35 cellular contexts compared by ENCODE assay signal in the genomic region with DNA sequence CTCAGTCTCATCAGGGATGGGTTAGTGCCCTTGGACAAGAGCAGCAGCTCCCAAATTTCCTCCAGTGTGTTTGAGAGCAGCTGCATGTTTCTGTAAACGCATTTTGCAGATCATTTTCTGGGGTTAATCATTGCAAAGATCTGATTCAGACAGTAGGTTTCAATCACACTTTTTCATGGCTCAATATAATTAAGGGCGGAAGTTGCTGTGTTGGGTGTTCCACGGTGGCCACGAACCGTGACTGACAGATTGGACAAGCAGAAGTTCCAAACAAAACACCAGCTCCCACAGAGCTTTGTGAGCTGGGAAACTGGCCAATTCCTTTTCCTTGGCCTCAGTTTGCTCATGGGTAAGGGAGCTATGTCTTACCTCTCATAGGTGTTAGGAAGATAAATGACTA. TPM values are rescaled to one million over a fixed set of nuclear protein-coding genes. Genes with fewer than 3 reads are reported as not detected.
DNase-seq lines count a peak whose midpoint lies in the region; ATAC-seq, FAIRE-seq and TF ChIP-seq lines count a peak whose summit lies in the region.
"Had no signal": no experiment of that assay in that cellular context is flagged by ENCODE, and none has a peak within 500 bp of the region (broad histone marks: within the 10 kb centered on the region; RNA-seq: fewer than 3 reads in every experiment).

No MANE protein-coding gene starts in this region.

- TF ChIP-seq CTCF in GM12878 (IDR thresholded peaks at IDR 0.05 in 2 of 3, conservative IDR thresholded peaks at IDR 0.05 in 1 of 3; ENCODE audit: control insufficient read depth in 2 of 3, extremely low read depth in 1 of 3, insufficient read depth in 1 of 3, low read depth in 3 of 3, low read length in 3 of 3) (no peak), nephron progenitor cell (IDR thresholded peaks at IDR 0.05) (no peak)

- H3K27ac Mint-ChIP-seq in nephron progenitor cell = peak overlapping the region; percentile 42
- H3K27ac Mint-ChIP-seq: activated naive CD8-positive, alpha-beta T cell treated with anti-CD3 and anti-CD28 coated beads, Interleukin-2, amount 50 U/mL, for 24 hours; activated T-cell treated with anti-CD3 and anti-CD28 coated beads, Interleukin-2, amount 50 U/mL, for 72 hours; naive thymus-derived CD4-positive, alpha-beta T cell; progenitor cell of endocrine pancreas had no signal

- H2AFZ ChIP-seq in GM12878 (ENCODE audit: control insufficient read depth, low read depth, low read length) = no peak overlapping the region
- H2AFZ ChIP-seq: GM23248 had no signal

- H3K4me3 ChIP-seq in GM12878 = no peak overlapping the region
- H3K4me3 ChIP-seq: GM23248, lung, SK-N-MC, stomach, tibial artery, vagina had no signal

- SMC1A ChIA-PET in GM12878 (lab: Charles Lee; ENCODE audit: uncharacterized antibody, unreplicated experiment) = interaction anchor here (0.8 to 1.3 kb wide), 7 partner anchors 10 to 151 kb away, joined by 3 to 6 read pairs (median 3); no protein-coding TSS in a partner anchor

- TF ChIP-seq EP300 in GM12878 (IDR thresholded peaks at IDR 0.05; ENCODE audit: borderline replicate concordance in 1 of 2, control insufficient read depth in 1 of 2, low read depth in 2 of 2, low read length in 2 of 2) = no peak

- H3K79me2 ChIP-seq in GM12878 (ENCODE audit: control insufficient read depth, insufficient read depth, low read length) = no peaks in the 10 kb centered on the region

- no peaks in the 10 kb centered on the region for H3K4me1 ChIP-seq in GM12878 (ENCODE audit: control insufficient read depth, insufficient read depth, low read length)
- H3K4me1 ChIP-seq: tibial artery had no signal

- H3K27me3 Mint-ChIP-seq in nephron progenitor cell (ENCODE audit: low read depth, poor library complexity) = peaks cover 47% of the 10 kb centered on the region
- H3K27me3 Mint-ChIP-seq: progenitor cell of endocrine pancreas had no signal

- RAD21 ChIA-PET in GM12878 (lab: Charles Lee; ENCODE audit: unreplicated experiment) = interaction anchor here (0.8 to 1.0 kb wide), 2 partner anchors 11 to 139 kb away, joined by 3 to 4 read pairs; no protein-coding TSS in a partner anchor

- ATAC-seq in GM12878 (peak; percentile 80), HG02623 (IDR thresholded peaks at IDR 0.05; ENCODE audit: unreplicated experiment) (no peak)
- ATAC-seq: activated naive CD8-positive, alpha-beta T cell treated with anti-CD3 and anti-CD28 coated beads, Interleukin-2, amount 50 U/mL, for 24 hours; activated T-cell treated with anti-CD3 and anti-CD28 coated beads, Interleukin-2, amount 50 U/mL, for 72 hours; naive thymus-derived CD4-positive, alpha-beta T cell; sciatic nerve had no signal

- in situ Hi-C loops in KBM-7 (cut with MboI; ENCODE audit: low pct_unique_long_range_greater_than_20kb, low sequenced_read_pairs) (no loop called here), GM12878 (cut with MboI) (no loop called here)

- H3K36me3 ChIP-seq in GM12878 (ENCODE audit: control insufficient read depth in 2 of 2, insufficient read depth in 2 of 2, low read length in 1 of 2) = no peaks in the 10 kb centered on the region
- H3K36me3 ChIP-seq: stomach, tibial artery, vagina had no signal

- H3K27me3 ChIP-seq in GM12878 (replicated peaks in 1 of 2; ENCODE audit: control insufficient read depth in 2 of 2, insufficient read depth in 2 of 2, low read length in 1 of 2) = no peaks in the 10 kb centered on the region
- H3K27me3 ChIP-seq: vagina had no signal

- peaks cover 18% of the 10 kb centered on the region for H3K9me3 Mint-ChIP-seq in nephron progenitor cell
- H3K9me3 Mint-ChIP-seq: activated T-cell treated with anti-CD3 and anti-CD28 coated beads, Interleukin-2, amount 50 U/mL, for 72 hours had no signal

- no peak for TF ChIP-seq RAD21 in GM12878 (IDR thresholded peaks at IDR 0.05; ENCODE audit: insufficient read depth, low read depth, low read length)

- peaks cover 12% of the 10 kb centered on the region for H3K4me1 Mint-ChIP-seq in nephron progenitor cell
- H3K4me1 Mint-ChIP-seq: activated naive CD8-positive, alpha-beta T cell treated with anti-CD3 and anti-CD28 coated beads, Interleukin-2, amount 50 U/mL, for 24 hours; naive thymus-derived CD4-positive, alpha-beta T cell had no signal

- no TSS peak for BruUV-seq in GM12878 (replicated peaks; lab: Mats Ljungman, UMichigan)

- no peak for TF ChIP-seq POLR2A in GM12878 (IDR thresholded peaks at IDR 0.05; ENCODE audit: low read depth, low read length)

- H3K4me2 ChIP-seq in GM12878 (ENCODE audit: control insufficient read depth, insufficient read depth) = no peak overlapping the region

- peak; percentile 33 for DNase-seq in NCI-H1694 treated with DMSO at 0.1 percent for 48 hours (lab: John Stamatoyannopoulos, UW)
- no peak for DNase-seq in NCI-H1694 (lab: John Stamatoyannopoulos, UW)
- DNase-seq in KBM-7 = peak; percentile 40
- DNase-seq in GM12878 (ENCODE audit: low read depth, low spot score) = no peak
- no peak for DNase-seq in nephron progenitor cell
- DNase-seq in stimulated activated CD4-positive, alpha-beta T cell treated with anti-CD3 and anti-CD28 coated beads, Interleukin-4, amount 100 ng/mL, for 4 hours = no peak
- no peak for DNase-seq in activated gamma-delta T cell (lab: John Stamatoyannopoulos, UW)
- DNase-seq: activated CD4-positive, alpha-beta T cell treated with anti-CD3 and anti-CD28 coated beads, Interleukin-2, amount 50 U/mL, for 48 hours; activated naive CD4-positive, alpha-beta T cell; activated naive CD8-positive, alpha-beta T cell treated with anti-CD3 and anti-CD28 coated beads, Interleukin-2, amount 50 U/mL, for 24 hours; activated T-cell treated with anti-CD3 and anti-CD28 coated beads, Interleukin-2, amount 50 U/mL, for 72 hours; central memory CD4-positive, alpha-beta T cell; dermis blood vessel endothelial cell; DMS153; GM23248; KG1; naive thymus-derived CD4-positive, alpha-beta T cell; NCI-H1092 treated with DMSO at 0.1 percent for 48 hours; NCI-H1930; NCI-H2227 treated with DMSO at 0.1 percent for 48 hours; stomach; tibial artery had no signal

- H3K9me3 ChIP-seq in GM12878 (replicated peaks; ENCODE audit: control insufficient read depth, insufficient read depth, low read length) = no peaks in the 10 kb centered on the region
- H3K9me3 ChIP-seq: stomach, tibial artery, vagina had no signal

- POLR2A ChIA-PET in GM12878 (lab: Charles Lee) = no interaction called here

- H4K20me1 ChIP-seq in GM12878 (ENCODE audit: control insufficient read depth, insufficient read depth) = no peaks in the 10 kb centered on the region

- H3K4me3 Mint-ChIP-seq in nephron progenitor cell = no peak overlapping the region
- H3K4me3 Mint-ChIP-seq: activated naive CD8-positive, alpha-beta T cell treated with anti-CD3 and anti-CD28 coated beads, Interleukin-2, amount 50 U/mL, for 24 hours; activated T-cell treated with anti-CD3 and anti-CD28 coated beads, Interleukin-2, amount 50 U/mL, for 72 hours; naive thymus-derived CD4-positive, alpha-beta T cell had no signal

- no peak overlapping the region for H3K9ac ChIP-seq in GM12878 (ENCODE audit: control insufficient read depth, insufficient read depth, low read length)
- H3K9ac ChIP-seq: GM23248 had no signal

- no peak overlapping the region for H3K27ac ChIP-seq in GM12878 (ENCODE audit: control insufficient read depth, insufficient read depth)
- H3K27ac ChIP-seq: GM23248, SK-N-MC, stomach, tibial artery, vagina had no signal

- intact Hi-C loops in GM12878 (cut with micrococcal nuclease; ENCODE audit: unreplicated experiment) = no loop called here

- CTCF ChIA-PET in GM12878 (lab: Yijun Ruan, JAX) = interaction anchor here (1.1 to 1.3 kb wide), 3 partner anchors 35 to 113 kb away, joined by 3 to 7 read pairs (median 6); no protein-coding TSS in a partner anchor

- H3K36me3 Mint-ChIP-seq in nephron progenitor cell (ENCODE audit: low read depth) = no peaks in the 10 kb centered on the region
- H3K36me3 Mint-ChIP-seq: naive thymus-derived CD4-positive, alpha-beta T cell had no signal

- 25% methylated on average over 5 of the region's 5 CpGs for WGBS in GM12878 (ENCODE audit: insufficient coverage, insufficient replicate concordance, low lambda C conversion rate, missing lambda C conversion rate)

- FAIRE-seq in GM12878 (lab: Jason Lieb, UNC) = no peak
- FAIRE-seq: endometrium, frontal cortex, TTC549 had no signal

TF ChIP-seq in GM12878, 131 proteins besides CTCF, POLR2A, EP300 and RAD21 (continues in another document):
- TF ChIP-seq IKZF1 (conservative IDR thresholded peaks at IDR 0.05) (peak; percentile 56), ETV6 (conservative IDR thresholded peaks at IDR 0.05 in 1 of 2, IDR thresholded peaks at IDR 0.05 in 1 of 2; ENCODE audit: borderline replicate concordance in 1 of 2, low read depth in 1 of 2) (no peak), WRNIP1 (IDR thresholded peaks at IDR 0.05; ENCODE audit: borderline replicate concordance, low read depth, low read length) (no peak)
- TF ChIP-seq, protein P1, sequence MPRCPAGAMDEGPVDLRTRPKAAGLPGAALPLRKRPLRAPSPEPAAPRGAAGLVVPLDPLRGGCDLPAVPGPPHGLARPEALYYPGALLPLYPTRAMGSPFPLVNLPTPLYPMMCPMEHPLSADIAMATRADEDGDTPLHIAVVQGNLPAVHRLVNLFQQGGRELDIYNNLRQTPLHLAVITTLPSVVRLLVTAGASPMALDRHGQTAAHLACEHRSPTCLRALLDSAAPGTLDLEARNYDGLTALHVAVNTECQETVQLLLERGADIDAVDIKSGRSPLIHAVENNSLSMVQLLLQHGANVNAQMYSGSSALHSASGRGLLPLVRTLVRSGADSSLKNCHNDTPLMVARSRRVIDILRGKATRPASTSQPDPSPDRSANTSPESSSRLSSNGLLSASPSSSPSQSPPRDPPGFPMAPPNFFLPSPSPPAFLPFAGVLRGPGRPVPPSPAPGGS (IDR thresholded peaks at IDR 0.05; ENCODE audit: borderline replicate concordance, insufficient read depth, low read depth, low read length, poor library complexity, severe bottlenecking) = no peak

RNA-seq across cellular contexts. Expression of a gene that starts 8.4 kb away (rescaled TPM):
- total RNA-seq in GM12878 (2013; cell fraction: nucleolus; rRNA removed) = not detected in 2 replicates
- total RNA-seq in GM12878 (2014; rRNA removed) (0.05 and 0.23 TPM in 2 replicates), GM12878 (2014; rRNA removed; fragmentation: Illumina TruSeq; extraction: Trizol) (0.05 TPM in 1 of 2 replicates, not detected in the other), GM12878 (2021) (0.10 and 0.11 TPM in 2 replicates)
- polyA plus RNA-seq in GM12878 (2011; ENCODE audit: low read depth) = not detected
- polyA plus RNA-seq in GM12878 (2011; rRNA removed) (0.03 and 0.04 TPM in 2 replicates), GM12878 (2014; fragmentation: Illumina TruSeq; extraction: Trizol) (0.06 TPM in 1 of 2 replicates, not detected in the other), GM12878 (2014; fragmentation: Nextera tagmentation; extraction: Ambion mirVana) (not detected), GM12878 (2014; rRNA removed) (0.08 TPM in 2 replicates), GM12878 (2016; fragmentation: Nextera tagmentation; extraction: Ambion mirVana) (not detected)
- polyA plus RNA-seq in GM12878 (2011; cell fraction: cytosol; rRNA removed) = not detected in 2 replicates
- polyA plus RNA-seq in GM12878 (2011; cell fraction: nucleus; rRNA removed) = 0.04 TPM in 1 of 2 replicates, not detected in the other
- not detected in 2 replicates for polyA plus RNA-seq in GM12878 (2012)
- 0.10 TPM in 1 of 2 replicates, not detected in the other for polyA minus RNA-seq in GM12878 (2011; rRNA and poly(A)+ RNA removed)
- not detected in 2 replicates for polyA minus RNA-seq in GM12878 (2011; cell fraction: cytosol; rRNA and poly(A)+ RNA removed)
- 0.24 and 0.38 TPM in 2 replicates for polyA minus RNA-seq in GM12878 (2011; cell fraction: nucleus; rRNA and poly(A)+ RNA removed)
- total RNA-seq: A172; G401; GM23248; MCF 10A; naive thymus-derived CD4-positive, alpha-beta T cell; T-helper 1 cell treated with Interleukin-12 subunit alpha and Interleukin-12 subunit beta and Interleukin-4 antibody, amounts not matched to agents 30 ng/mL and 1 ng/mL, for 36 hours had no signal
- polyA plus RNA-seq: GM23248; naive thymus-derived CD4-positive, alpha-beta T cell had no signal

Comparison
In these comparisons a context has a peak if more than half of its experiments do, and no peak if none do; other contexts are left out.
1. DNase-seq: peak in NCI-H1694 treated with DMSO at 0.1 percent for 48 hours (single experiment) and KBM-7 (single experiment); none in NCI-H1694 (single experiment), GM12878 (single experiment), nephron progenitor cell (single experiment), stimulated activated CD4-positive, alpha-beta T cell treated with anti-CD3 and anti-CD28 coated beads, Interleukin-4, amount 100 ng/mL, for 4 hours (0 of 2) and activated gamma-delta T cell (single experiment).